Comparison of ENCODE assay signal across 23 cellular contexts in genomic region chr22:40417041-40417440, GRCh38. TPM values are rescaled to one million over a fixed set of nuclear protein-coding genes. Genes with fewer than 3 reads are reported as not detected.
DNase-seq lines count a peak whose midpoint lies in the region; ATAC-seq, FAIRE-seq and TF ChIP-seq lines count a peak whose summit lies in the region.
"Had no signal": no experiment of that assay in that cellular context is flagged by ENCODE, and none has a peak within 500 bp of the region (broad histone marks: within the 10 kb centered on the region; RNA-seq: fewer than 3 reads in every experiment).

No MANE protein-coding gene starts in this region.

- no peaks in the 10 kb centered on the region for H3K9me3 ChIP-seq in CD8-positive, alpha-beta T cell (ENCODE audit: low read length)
- H3K9me3 ChIP-seq in K562 (replicated peaks; ENCODE audit: control insufficient read depth, insufficient read depth, low read depth, low read length) (no peaks in the 10 kb centered on the region), osteoblast (ENCODE audit: low read depth, low read length) (no peaks in the 10 kb centered on the region)
- H3K9me3 ChIP-seq: A549, SJSA1, vagina had no signal

- H4K20me1 ChIP-seq in K562 (replicated peaks; ENCODE audit: control insufficient read depth, insufficient read depth, low read length) (no peaks in the 10 kb centered on the region), osteoblast (ENCODE audit: insufficient read depth, low read length) (peaks cover 11% of the 10 kb centered on the region)

- no peak overlapping the region for H3K4me3 Mint-ChIP-seq in activated T-cell treated with anti-CD3 and anti-CD28 coated beads, Interleukin-2, amount 50 U/mL, for 24 hours
- no peak overlapping the region for H3K4me3 Mint-ChIP-seq in activated T-cell treated with anti-CD3 and anti-CD28 coated beads, Interleukin-2, amount 50 U/mL, for 72 hours
- H3K4me3 Mint-ChIP-seq in CD8-positive, alpha-beta T cell: no peak overlapping the region
- H3K4me3 Mint-ChIP-seq: activated CD8-positive, alpha-beta memory T cell treated with anti-CD3 and anti-CD28 coated beads, Interleukin-2, amount 10 ng/mL, durations not matched to agents 7 days and 5 days; brain; HFFc6; T-helper 1 cell treated with Interleukin-12 subunit alpha and Interleukin-12 subunit beta and Interleukin-4 antibody, amounts not matched to agents 30 μg/mL and 1 μg/mL, for 36 hours had no signal

- H3K79me2 ChIP-seq in K562 (ENCODE audit: control insufficient read depth, insufficient read depth, low read length) (no peaks in the 10 kb centered on the region), osteoblast (ENCODE audit: insufficient read depth, low read length) (no peaks in the 10 kb centered on the region)

- intact Hi-C loops in CD8-positive, alpha-beta T cell (cut with DNase I, micrococcal nuclease): loop anchor here in 1 of 2 experiments (5.0 kb wide), 1 partner anchor 45 kb away; the partner anchor contains the start of gene SGSM3
- intact Hi-C loops in K562 (cut with micrococcal nuclease): no loop called here

- H3K36me3 Mint-ChIP-seq in activated T-cell treated with anti-CD3 and anti-CD28 coated beads, Interleukin-2, amount 50 U/mL, for 24 hours (ENCODE audit: low read depth): peaks cover 77% of the 10 kb centered on the region
- peaks cover 7 to 17% of the 10 kb centered on the region in 2 donors for H3K36me3 Mint-ChIP-seq in activated T-cell treated with anti-CD3 and anti-CD28 coated beads, Interleukin-2, amount 50 U/mL, for 72 hours (ENCODE audit: insufficient read depth in 2 of 2)
- peaks cover 74% of the 10 kb centered on the region for H3K36me3 Mint-ChIP-seq in CD8-positive, alpha-beta T cell

- H3K9me3 Mint-ChIP-seq in activated T-cell treated with anti-CD3 and anti-CD28 coated beads, Interleukin-2, amount 50 U/mL, for 24 hours: no peaks in the 10 kb centered on the region
- H3K9me3 Mint-ChIP-seq in activated T-cell treated with anti-CD3 and anti-CD28 coated beads, Interleukin-2, amount 50 U/mL, for 72 hours: no peaks in the 10 kb centered on the region
- H3K9me3 Mint-ChIP-seq in CD8-positive, alpha-beta T cell: no peaks in the 10 kb centered on the region
- H3K9me3 Mint-ChIP-seq: activated T-helper 17 cell treated with anti-CD3 and anti-CD28 coated beads, Interleukin-2, amount 50 U/mL, for 72 hours; brain; HFFc6; T-helper 1 cell treated with Interleukin-12 subunit alpha and Interleukin-12 subunit beta and Interleukin-4 antibody, amounts not matched to agents 30 μg/mL and 1 μg/mL, for 36 hours had no signal

- TF ChIP-seq CTCF in CD8-positive, alpha-beta T cell (IDR thresholded peaks at IDR 0.05): no peak
- no peak for TF ChIP-seq CTCF in K562 (IDR thresholded peaks at IDR 0.05 in 2 of 3, conservative IDR thresholded peaks at IDR 0.05 in 1 of 3; ENCODE audit: insufficient read depth in 2 of 3, low read depth in 1 of 3, low read length in 3 of 3)
- TF ChIP-seq CTCF in osteoblast (IDR thresholded peaks at IDR 0.05; ENCODE audit: extremely low read depth, low read depth, low read length): no peak

- H3K4me2 ChIP-seq in K562 (ENCODE audit: insufficient read depth, low read length) (no peak overlapping the region), osteoblast (ENCODE audit: insufficient read depth, low read length) (no peak overlapping the region)
- H3K4me2 ChIP-seq: A549 had no signal

- no peaks in the 10 kb centered on the region for H3K9me1 ChIP-seq in K562 (ENCODE audit: control insufficient read depth, insufficient read depth, low read length)

- BruUV-seq in K562 (replicated peaks; lab: Mats Ljungman, UMichigan): no TSS peak

- no peak for DNase-seq in activated T-cell treated with anti-CD3 and anti-CD28 coated beads, Interleukin-2, amount 50 U/mL, for 24 hours
- no peak for DNase-seq in activated T-cell treated with anti-CD3 and anti-CD28 coated beads, Interleukin-2, amount 50 U/mL, for 72 hours
- DNase-seq in CD8-positive, alpha-beta T cell: no peak
- DNase-seq in K562 (ENCODE audit: extremely low read depth in 1 of 4, low spot score in 3 of 4): no peak
- DNase-seq in osteoblast (ENCODE audit: insufficient read length, low spot score, missing footprints): peak; percentile 39
- no peak for DNase-seq in stimulated activated naive CD4-positive, alpha-beta T cell (lab: John Stamatoyannopoulos, UW)
- DNase-seq: activated CD4-positive, alpha-beta T cell treated with anti-CD3 and anti-CD28 coated beads for 4 hours; activated CD8-positive, alpha-beta memory T cell treated with anti-CD3 and anti-CD28 coated beads, Interleukin-2, amount 10 ng/mL, durations not matched to agents 7 days and 5 days; HFFc6; kidney glomerular epithelial cell; MM.1S; NCI-H1436; NK-92 treated with Interleukin-12 subunit alpha and Interleukin-12 subunit beta, amount 100 ng/mL, for 24 hours; occipital lobe had no signal

- in situ Hi-C loops in K562 (cut with MboI): no loop called here

- TF ChIP-seq EP300 in K562 (IDR thresholded peaks at IDR 0.05; ENCODE audit: low read length): no peak

- no peak overlapping the region for H3K4me3 ChIP-seq in CD8-positive, alpha-beta T cell (ENCODE audit: low read depth, low read length)
- H3K4me3 ChIP-seq in K562: no peak overlapping the region
- no peak overlapping the region for H3K4me3 ChIP-seq in osteoblast (ENCODE audit: insufficient read depth, low read length)
- H3K4me3 ChIP-seq: A549, SJSA1, vagina had no signal

- no peaks in the 10 kb centered on the region for H3K27me3 Mint-ChIP-seq in activated T-cell treated with anti-CD3 and anti-CD28 coated beads, Interleukin-2, amount 50 U/mL, for 24 hours
- H3K27me3 Mint-ChIP-seq in activated T-cell treated with anti-CD3 and anti-CD28 coated beads, Interleukin-2, amount 50 U/mL, for 72 hours (ENCODE audit: low read depth): no peaks in the 10 kb centered on the region
- no peaks in the 10 kb centered on the region for H3K27me3 Mint-ChIP-seq in CD8-positive, alpha-beta T cell (ENCODE audit: low read depth)
- H3K27me3 Mint-ChIP-seq: activated CD8-positive, alpha-beta memory T cell treated with anti-CD3 and anti-CD28 coated beads, Interleukin-2, amount 10 ng/mL, durations not matched to agents 7 days and 5 days; activated T-helper 17 cell treated with anti-CD3 and anti-CD28 coated beads, Interleukin-2, amount 50 U/mL, for 72 hours; brain had no signal

- TF ChIP-seq POLR2A in K562 (conservative IDR thresholded peaks at IDR 0.05): no peak

- FAIRE-seq in K562 (lab: Jason Lieb, UNC): no peak
- FAIRE-seq: A549, RCC 7860 had no signal

- 100% methylated on average over 2 of the region's 8 CpGs for WGBS in K562 (ENCODE audit: insufficient coverage, low coverage, missing lambda C conversion rate)

- peaks cover 28% of the 10 kb centered on the region for H3K4me1 Mint-ChIP-seq in activated T-cell treated with anti-CD3 and anti-CD28 coated beads, Interleukin-2, amount 50 U/mL, for 24 hours (ENCODE audit: low read depth)
- peaks cover 31% of the 10 kb centered on the region for H3K4me1 Mint-ChIP-seq in activated T-cell treated with anti-CD3 and anti-CD28 coated beads, Interleukin-2, amount 50 U/mL, for 72 hours (ENCODE audit: low read depth)
- peaks cover 51% of the 10 kb centered on the region for H3K4me1 Mint-ChIP-seq in CD8-positive, alpha-beta T cell (ENCODE audit: low read depth)

- CTCF ChIA-PET in CD8-positive, alpha-beta T cell (lab: Charles Lee): no interaction called here
- CTCF ChIA-PET in K562 (lab: Yijun Ruan, JAX; ENCODE audit: low intra/inter-chr PET ratio): no interaction called here

- H3K27ac Mint-ChIP-seq in activated T-cell treated with anti-CD3 and anti-CD28 coated beads, Interleukin-2, amount 50 U/mL, for 24 hours: peak overlapping the region; percentile 90
- H3K27ac Mint-ChIP-seq in activated T-cell treated with anti-CD3 and anti-CD28 coated beads, Interleukin-2, amount 50 U/mL, for 72 hours: no peak overlapping the region
- H3K27ac Mint-ChIP-seq in CD8-positive, alpha-beta T cell: peak overlapping the region; percentile 95
- H3K27ac Mint-ChIP-seq: HFFc6 had no signal

- peaks cover 43% of the 10 kb centered on the region for H3K4me1 ChIP-seq in CD8-positive, alpha-beta T cell (ENCODE audit: insufficient read depth, low read length)
- H3K4me1 ChIP-seq in K562 (replicated peaks in 1 of 2; ENCODE audit: control insufficient read depth in 2 of 2, insufficient read depth in 2 of 2, low read length in 2 of 2): no peaks in the 10 kb centered on the region; a peak in 2 of 5 replicates
- no peaks in the 10 kb centered on the region for H3K4me1 ChIP-seq in osteoblast (ENCODE audit: insufficient read depth, low read length)
- H3K4me1 ChIP-seq: A549, SJSA1, vagina had no signal

- no peak for TF ChIP-seq RAD21 in K562 (CRISPR knock-in tag; conservative IDR thresholded peaks at IDR 0.05 in 1 of 2, IDR thresholded peaks at IDR 0.05 in 1 of 2)

- H3K9ac ChIP-seq in K562 (ENCODE audit: insufficient read depth in 1 of 2, low read depth in 2 of 2, low read length in 2 of 2): no peak overlapping the region

- H3K27me3 ChIP-seq in CD8-positive, alpha-beta T cell (ENCODE audit: insufficient read depth, low read length): no peaks in the 10 kb centered on the region
- H3K27me3 ChIP-seq in K562 (ENCODE audit: control insufficient read depth in 2 of 2, insufficient read depth in 2 of 2, low read length in 2 of 2) (no peaks in the 10 kb centered on the region), osteoblast (ENCODE audit: insufficient read depth, low read length) (no peaks in the 10 kb centered on the region)
- H3K27me3 ChIP-seq: SJSA1, vagina had no signal

- peaks cover 46% of the 10 kb centered on the region for H3K36me3 ChIP-seq in CD8-positive, alpha-beta T cell (ENCODE audit: insufficient read depth, low read length)
- H3K36me3 ChIP-seq in K562 (ENCODE audit: control insufficient read depth, insufficient read depth, low read length) (peaks cover 24% of the 10 kb centered on the region; the same call in 1 of the 3 replicates), osteoblast (ENCODE audit: insufficient read depth, low read length) (peaks cover 47% of the 10 kb centered on the region)

- H3K27ac ChIP-seq in CD8-positive, alpha-beta T cell (ENCODE audit: low read depth, low read length): no peak overlapping the region
- H3K27ac ChIP-seq in K562 (ENCODE audit: extremely low read depth, low read depth, low read length) (no peak overlapping the region), osteoblast (ENCODE audit: low read depth, low read length) (no peak overlapping the region)
- H3K27ac ChIP-seq: SJSA1, vagina had no signal

- no peak overlapping the region for H2AFZ ChIP-seq in K562 (ENCODE audit: low read depth, low read length)
- no peak overlapping the region for H2AFZ ChIP-seq in osteoblast (ENCODE audit: low read length)

- POLR2A ChIA-PET in CD8-positive, alpha-beta T cell (lab: Charles Lee): interaction anchor here (0.9 to 1.4 kb wide), 2 partner anchors 10 to 47 kb away, joined by 3 to 4 read pairs; partner anchors contain the start of gene SGSM3
- POLR2A ChIA-PET in K562 (lab: Yijun Ruan, JAX): interaction anchor here (0.7 kb wide), 1 partner anchor 452 kb away, joined by 5 read pairs; no protein-coding TSS in a partner anchor

- ATAC-seq in activated T-cell treated with anti-CD3 and anti-CD28 coated beads, Interleukin-2, amount 50 U/mL, for 72 hours (replicated peaks in 1 of 2): no peak
- no peak for ATAC-seq in CD8-positive, alpha-beta T cell
- ATAC-seq in K562 (no peak), GM19328 (IDR thresholded peaks at IDR 0.05; ENCODE audit: unreplicated experiment) (no peak), GM21619 (IDR thresholded peaks at IDR 0.05; ENCODE audit: unreplicated experiment) (no peak)
- ATAC-seq: A549; activated CD8-positive, alpha-beta memory T cell treated with anti-CD3 and anti-CD28 coated beads, Interleukin-2, amount 10 ng/mL, durations not matched to agents 7 days and 5 days; activated T-helper 17 cell treated with anti-CD3 and anti-CD28 coated beads, Interleukin-2, amount 50 U/mL, for 72 hours had no signal

RNA-seq across cellular contexts. Expression of gene SGSM3, which starts 46.6 kb away (rescaled TPM):
- 10 to 100 TPM; 47.1 to 55.8 TPM for total RNA-seq in activated T-cell treated with anti-CD3 and anti-CD28 coated beads, Interleukin-2, amount 50 U/mL, for 72 hours
- 10 to 100 TPM; 74.0 to 80.1 TPM for total RNA-seq in CD8-positive, alpha-beta T cell
- 101 and 295 TPM in 2 replicates for total RNA-seq in K562 (2011; cell fraction: chromatin; rRNA removed; ENCODE audit: low replicate concordance)
- total RNA-seq in K562 (2011; cell fraction: nucleolus; rRNA removed): 237 and 267 TPM in 2 replicates
- 125 and 151 TPM in 2 replicates for total RNA-seq in K562 (2011; cell fraction: nucleoplasm; rRNA removed)
- total RNA-seq in K562 (2014; rRNA removed): 32.9 and 52.2 TPM in 2 replicates
- total RNA-seq in K562 (2014; rRNA removed; fragmentation: Illumina TruSeq; extraction: Trizol): 6.8 and 10.0 TPM in 2 replicates
- total RNA-seq in K562 (2015; rRNA removed; fragmentation: Illumina TruSeq; extraction: Trizol): 20.5 and 24.1 TPM in 2 replicates
- total RNA-seq in K562 (2021): 48.1 and 50.7 TPM in 2 replicates
- 35.3 and 61.3 TPM in 2 replicates for polyA plus RNA-seq in K562 (2011; rRNA removed)
- polyA plus RNA-seq in K562 (2011; cell fraction: cytosol; rRNA removed): 39.4 and 58.7 TPM in 2 replicates
- polyA plus RNA-seq in K562 (2011; cell fraction: nucleus; rRNA removed): 468 and 514 TPM in 2 replicates
- polyA plus RNA-seq in K562 (2012): 33.7 and 58.5 TPM in 2 replicates
- polyA plus RNA-seq in K562 (2014; fragmentation: Illumina TruSeq; extraction: Trizol): 18.0 and 34.2 TPM in 2 replicates
- 1 to 10 TPM; 1.5 to 2.1 TPM for polyA plus RNA-seq in K562 (2014; fragmentation: Nextera tagmentation; extraction: Ambion mirVana)
- 55.4 and 56.2 TPM in 2 replicates for polyA plus RNA-seq in K562 (2014; rRNA removed)
- 10.6 and 13.6 TPM in 2 replicates for polyA minus RNA-seq in K562 (2011; rRNA and poly(A)+ RNA removed)
- 14.8 and 19.9 TPM in 2 replicates for polyA minus RNA-seq in K562 (2011; cell fraction: cytosol; rRNA and poly(A)+ RNA removed)
- 48.9 and 74.2 TPM in 2 replicates for polyA minus RNA-seq in K562 (2011; cell fraction: nucleus; rRNA and poly(A)+ RNA removed)
- total RNA-seq in osteoblast: 31.2 and 35.5 TPM in 2 replicates
